In genomic region chr17:5485270-5486205, GRCh38 we compare ENCODE assay signal across 8 cellular contexts. TPM values are rescaled to one million over a fixed set of nuclear protein-coding genes. Genes with fewer than 3 reads are reported as not detected.
DNase-seq lines count a peak whose midpoint lies in the region; ATAC-seq and TF ChIP-seq lines count a peak whose summit lies in the region.

Gene DERL2, minus strand, starts transcription at chr17:5486178. Its CDS starts 17 bp downstream, at chr17:5486161.

- peaks cover 26% of the 10 kb centered on the region for H3K36me3 Mint-ChIP-seq in endothelial cell (ENCODE audit: low read depth, unreplicated experiment)

- peak in 1 of 2 donors; percentile 32 for TF ChIP-seq POLR2A in vagina (IDR thresholded peaks at IDR 0.05)

- peaks cover 16% of the 10 kb centered on the region for H3K4me1 Mint-ChIP-seq in endothelial cell (ENCODE audit: unreplicated experiment)

- intact Hi-C loops in vagina (cut with DNase I) = no loop called here

- H3K4me1 ChIP-seq in mononuclear cell (ENCODE audit: insufficient read depth, low read length) (peaks cover 33% of the 10 kb centered on the region), vagina (peaks cover 31% of the 10 kb centered on the region)

- no peaks in the 10 kb centered on the region for H3K9me3 Mint-ChIP-seq in endothelial cell (ENCODE audit: unreplicated experiment)

- peaks cover 2% of the 10 kb centered on the region for H3K27me3 Mint-ChIP-seq in endothelial cell (ENCODE audit: unreplicated experiment)

- H3K4me3 Mint-ChIP-seq in endothelial cell (ENCODE audit: unreplicated experiment) = peak within 1 kb of the TSS; percentile 100

- H3K27ac ChIP-seq in 22Rv1 (peak within 1 kb of the TSS; percentile 98), vagina (peak within 1 kb of the TSS; percentile 91)

- H3K27me3 ChIP-seq in mononuclear cell (ENCODE audit: insufficient read depth, low read length) (no peaks in the 10 kb centered on the region), vagina (no peaks in the 10 kb centered on the region)

- H3K9me3 ChIP-seq in mononuclear cell (ENCODE audit: low read depth, low read length) = no peaks in the 10 kb centered on the region
- H3K9me3 ChIP-seq in vagina = no peaks in the 10 kb centered on the region

- H3K4me3 ChIP-seq in mononuclear cell (ENCODE audit: low read length) = peak within 1 kb of the TSS; percentile 99
- peak within 1 kb of the TSS; percentile 77 to 94 for H3K4me3 ChIP-seq in vagina

- H3K27ac Mint-ChIP-seq in endothelial cell (ENCODE audit: unreplicated experiment) = peak within 1 kb of the TSS; percentile 99

- no peak for TF ChIP-seq CTCF in 22Rv1 (IDR thresholded peaks at IDR 0.05)
- no peak for TF ChIP-seq CTCF in endothelial cell (IDR thresholded peaks at IDR 0.05; ENCODE audit: unreplicated experiment)
- TF ChIP-seq CTCF in vagina (IDR thresholded peaks at IDR 0.05) = no peak

- DNase-seq in SHP77 treated with DMSO at 0.1 percent for 48 hours (lab: John Stamatoyannopoulos, UW) (peak; percentile 68), endothelial cell (ENCODE audit: low spot score) (no peak), vagina (ENCODE audit: extremely low spot score in 2 of 2) (no peak)

- ATAC-seq in GM18517 (IDR thresholded peaks at IDR 0.05; ENCODE audit: unreplicated experiment) (peak; percentile 32), HG03025 (IDR thresholded peaks at IDR 0.05; ENCODE audit: low FRiP score, unreplicated experiment) (peak; percentile 16), HG02981 (IDR thresholded peaks at IDR 0.05; ENCODE audit: unreplicated experiment) (no peak)

- peaks cover 0 to 52% of the 10 kb centered on the region in 2 donors for H3K36me3 ChIP-seq in vagina

RNA-seq across cellular contexts. Expression of gene DERL2, which starts in this region (rescaled TPM):
- total RNA-seq in endothelial cell (ENCODE audit: unreplicated experiment) (83.4 TPM), mononuclear cell (49.4 TPM), vagina (23.1 TPM)
